In genomic region chr20:47251154-47252020, GRCh38 we compare ENCODE assay signal across 21 cellular contexts.
A peak's percentile ranks its signal among the peaks of the same experiment; 100 is the strongest.
DNase-seq lines count a peak whose midpoint lies in the region; ATAC-seq, FAIRE-seq and TF ChIP-seq lines count a peak whose summit lies in the region.
"Had no signal": no experiment of that assay in that cellular context is flagged by ENCODE, and none has a peak within 500 bp of the region (broad histone marks: within the 10 kb centered on the region; RNA-seq: fewer than 3 reads in every experiment).

No MANE protein-coding gene starts in this region.

- H3K79me2 ChIP-seq in H1 (ENCODE audit: control insufficient read depth in 1 of 2, insufficient read depth in 2 of 2, low read length in 2 of 2), result peaks cover 0 to 40% of the 10 kb centered on the region in 2 experiments; a peak in 2 of 4 replicates

- H3K4me1 ChIP-seq in H1 (replicated peaks in 1 of 4; ENCODE audit: control insufficient read depth in 3 of 4, insufficient read depth in 4 of 4, low read length in 3 of 4) (no peaks in the 10 kb centered on the region), adrenal gland (replicated peaks in 1 of 2) (peaks cover 22 to 49% of the 10 kb centered on the region in 2 donors)
- H3K4me1 ChIP-seq: HAP-1 had no signal

- H3K27ac Mint-ChIP-seq in stimulated activated naive CD8-positive, alpha-beta T cell treated with anti-CD3 and anti-CD28 coated beads, Interleukin-15, Interleukin-2, amounts not matched to agents 100 ng/mL and 50 ng/mL, for 24 hours, result peak overlapping the region; percentile 5
- H3K27ac Mint-ChIP-seq in stimulated activated naive CD8-positive, alpha-beta T cell treated with anti-CD3 and anti-CD28 coated beads, Interleukin-15, amount 100 ng/mL, for 72 hours, result no peak overlapping the region

- H4K91ac ChIP-seq in H1 (replicated peaks; ENCODE audit: insufficient read length, low read length), result no peak overlapping the region

- H2BK120ac ChIP-seq in H1 (replicated peaks; ENCODE audit: low read depth, low read length), result no peak overlapping the region

- POLR2A ChIA-PET in H1 (lab: Charles Lee; ENCODE audit: partially characterized antibody), result interaction anchor here (1.1 to 1.8 kb wide), 5 partner anchors 12 to 132 kb away, joined by 3 to 7 read pairs (median 4); no protein-coding TSS in a partner anchor

- H3K9ac ChIP-seq in H1 (replicated peaks in 1 of 4; ENCODE audit: extremely low read depth in 1 of 4, low read depth in 3 of 4, low read length in 3 of 4), result no peak overlapping the region

- TF ChIP-seq CTCF in H1 (IDR thresholded peaks at IDR 0.05; ENCODE audit: control extremely low read depth in 1 of 3, insufficient read depth in 1 of 3, low read depth in 1 of 3, low read length in 3 of 3) (no peak), adrenal gland (IDR thresholded peaks at IDR 0.05) (no peak)

- H3K79me1 ChIP-seq in H1 (ENCODE audit: low read depth, low read length), result peaks cover 4% of the 10 kb centered on the region; the same call in 1 of the 2 replicates

- H3K27me3 ChIP-seq in H1 (replicated peaks in 1 of 4; ENCODE audit: control insufficient read depth in 3 of 4, extremely low read depth in 1 of 4, insufficient read depth in 3 of 4, low read length in 3 of 4) (no peaks in the 10 kb centered on the region), adrenal gland (no peaks in the 10 kb centered on the region)

- WGBS in H1 (ENCODE audit: extremely low coverage in 1 of 2, insufficient coverage in 1 of 2, insufficient read length in 1 of 2, insufficient replicate concordance in 2 of 2, low coverage in 1 of 2, low lambda C conversion rate in 2 of 2, missing lambda C conversion rate in 1 of 2), 2 experiments, result 95% methylated on average over 18 of the region's 19 CpGs; no CpG with 5 or more reads in 1 of the 2 experiments
- 88 to 95% (median 93%) methylated on average over 19 of the region's 19 CpGs for WGBS in adrenal gland, 4 donors

- H2BK5ac ChIP-seq in H1 (ENCODE audit: low read depth, low read length), result no peak overlapping the region

- H3K9me3 Mint-ChIP-seq in stimulated activated naive CD8-positive, alpha-beta T cell treated with anti-CD3 and anti-CD28 coated beads, Interleukin-15, Interleukin-2, amounts not matched to agents 100 ng/mL and 50 ng/mL, for 24 hours, result no peaks in the 10 kb centered on the region
- H3K9me3 Mint-ChIP-seq in stimulated activated naive CD8-positive, alpha-beta T cell treated with anti-CD3 and anti-CD28 coated beads, Interleukin-15, amount 100 ng/mL, for 72 hours, result no peaks in the 10 kb centered on the region
- H3K9me3 Mint-ChIP-seq: CD4-positive, CD25-positive, alpha-beta regulatory T cell had no signal

- FAIRE-seq in H1 (lab: Jason Lieb, UNC), result no peak
- FAIRE-seq: A204.1 had no signal

- no peak for ATAC-seq in stimulated activated naive CD8-positive, alpha-beta T cell treated with anti-CD3 and anti-CD28 coated beads, Interleukin-15, amount 100 ng/mL, for 72 hours
- ATAC-seq in GM18505 (IDR thresholded peaks at IDR 0.05; ENCODE audit: unreplicated experiment), result no peak
- no peak for ATAC-seq in HG03469 (IDR thresholded peaks at IDR 0.05; ENCODE audit: unreplicated experiment)
- no peak for ATAC-seq in HG02884 (IDR thresholded peaks at IDR 0.05; ENCODE audit: unreplicated experiment)

- H3K4me3 Mint-ChIP-seq in stimulated activated naive CD8-positive, alpha-beta T cell treated with anti-CD3 and anti-CD28 coated beads, Interleukin-15, Interleukin-2, amounts not matched to agents 100 ng/mL and 50 ng/mL, for 24 hours, result no peak overlapping the region
- H3K4me3 Mint-ChIP-seq in stimulated activated naive CD8-positive, alpha-beta T cell treated with anti-CD3 and anti-CD28 coated beads, Interleukin-15, amount 100 ng/mL, for 72 hours, result no peak overlapping the region
- H3K4me3 Mint-ChIP-seq: B cell; CD4-positive, CD25-positive, alpha-beta regulatory T cell had no signal

- peaks cover 54% of the 10 kb centered on the region for H3K36me3 Mint-ChIP-seq in stimulated activated naive CD8-positive, alpha-beta T cell treated with anti-CD3 and anti-CD28 coated beads, Interleukin-15, Interleukin-2, amounts not matched to agents 100 ng/mL and 50 ng/mL, for 24 hours (ENCODE audit: low read depth)

- H3K4me1 Mint-ChIP-seq in stimulated activated naive CD8-positive, alpha-beta T cell treated with anti-CD3 and anti-CD28 coated beads, Interleukin-15, Interleukin-2, amounts not matched to agents 100 ng/mL and 50 ng/mL, for 24 hours (ENCODE audit: low read depth), result no peaks in the 10 kb centered on the region
- no peaks in the 10 kb centered on the region for H3K4me1 Mint-ChIP-seq in stimulated activated naive CD8-positive, alpha-beta T cell treated with anti-CD3 and anti-CD28 coated beads, Interleukin-15, amount 100 ng/mL, for 72 hours

- no peak overlapping the region for H3K4me2 ChIP-seq in H1 (ENCODE audit: insufficient read depth in 1 of 2, low read depth in 2 of 2, low read length in 2 of 2)

- H3K4ac ChIP-seq in H1 (replicated peaks; ENCODE audit: insufficient read length, low read depth, low read length), result no peak overlapping the region

- H3K36me3 ChIP-seq in H1 (ENCODE audit: control insufficient read depth in 2 of 4, insufficient read depth in 4 of 4, low read length in 3 of 4), result peaks cover 41 to 80% (median 68%) of the 10 kb centered on the region in 4 experiments
- H3K36me3 ChIP-seq in adrenal gland (replicated peaks in 1 of 2), result peaks cover 0 to 59% of the 10 kb centered on the region in 2 donors

- H2BK15ac ChIP-seq in H1 (ENCODE audit: low read length), result no peak overlapping the region

- H3K27ac ChIP-seq in H1 (ENCODE audit: low read depth, low read length), result no peak overlapping the region
- peak overlapping the region in 2 of 5 donors; percentile 50 to 61 for H3K27ac ChIP-seq in adrenal gland

- no peak overlapping the region for H2AFZ ChIP-seq in H1 (ENCODE audit: low read length)

- DNase-seq in stimulated activated naive CD8-positive, alpha-beta T cell treated with anti-CD3 and anti-CD28 coated beads, Interleukin-15, amount 100 ng/mL, for 72 hours, result no peak
- DNase-seq in NCI-H2171 treated with DMSO at 0.1 percent for 48 hours (lab: John Stamatoyannopoulos, UW) (peak; percentile 77), H1 (ENCODE audit: low read depth in 1 of 2, low spot score in 2 of 2) (no peak), adrenal gland (no peak)
- DNase-seq: CD4-positive, CD25-positive, alpha-beta regulatory T cell; DMS79; KBM-7; NCI-H1092 treated with DMSO at 0.1 percent for 48 hours; NCI-H1436 treated with DMSO at 0.1 percent for 48 hours; NCI-H1930; NCI-H345; NCI-H524 treated with DMSO at 0.1 percent for 48 hours; OCI-M1; Right ventricle myocardium superior had no signal

- no peak overlapping the region for H2BK20ac ChIP-seq in H1 (ENCODE audit: low read length)

- H4K5ac ChIP-seq in H1 (ENCODE audit: insufficient read length, low read depth, low read length), result no peak overlapping the region

- H3K9me3 ChIP-seq in H1 (ENCODE audit: insufficient read depth in 2 of 2, low read depth in 1 of 2, low read length in 1 of 2) (no peaks in the 10 kb centered on the region), adrenal gland (replicated peaks in 1 of 3) (no peaks in the 10 kb centered on the region)
- H3K9me3 ChIP-seq: HAP-1 had no signal

- H3K23me2 ChIP-seq in H1 (ENCODE audit: low read depth, low read length), result no peaks in the 10 kb centered on the region

- no peak overlapping the region for H3K56ac ChIP-seq in H1 (replicated peaks; ENCODE audit: insufficient read length, low read depth, low read length)

- TF ChIP-seq RAD21 in H1 (IDR thresholded peaks at IDR 0.05 in 1 of 2, conservative IDR thresholded peaks at IDR 0.05 in 1 of 2; ENCODE audit: low read depth in 2 of 2, low read length in 2 of 2), result no peak

- no peak overlapping the region for H2BK12ac ChIP-seq in H1 (ENCODE audit: low read depth, low read length)

- TF ChIP-seq POLR2A in H1 (IDR thresholded peaks at IDR 0.05; ENCODE audit: control extremely low read depth in 1 of 2, low read depth in 2 of 2, low read length in 2 of 2) (no peak), GM18505 (IDR thresholded peaks at IDR 0.05; ENCODE audit: borderline replicate concordance, extremely low read depth, insufficient read depth, insufficient read length) (no peak), adrenal gland (IDR thresholded peaks at IDR 0.05) (no peak)

- no peak overlapping the region for H2AK5ac ChIP-seq in H1 (ENCODE audit: low read depth, low read length)

- no peak overlapping the region for H4K8ac ChIP-seq in H1 (ENCODE audit: extremely low read depth, insufficient read depth, low read length)

- H3K18ac ChIP-seq in H1 (ENCODE audit: extremely low read depth, low read length), result no peak overlapping the region

- H3K4me3 ChIP-seq in H1 (ENCODE audit: extremely low read depth in 1 of 4, insufficient read depth in 2 of 4, low read depth in 3 of 4, low read length in 4 of 4), result no peak overlapping the region
- no peak overlapping the region for H3K4me3 ChIP-seq in adrenal gland
- H3K4me3 ChIP-seq: HAP-1 had no signal

- intact Hi-C loops in adrenal gland (cut with DNase I), result no loop called here

- CTCF ChIA-PET in H1 (lab: Charles Lee; ENCODE audit: partially characterized antibody), result interaction anchor here (0.6 to 1.2 kb wide), 5 partner anchors 12 to 72 kb away, joined by 3 to 4 read pairs (median 3); no protein-coding TSS in a partner anchor

- peaks cover 0 to 4% of the 10 kb centered on the region in 2 experiments for H4K20me1 ChIP-seq in H1 (replicated peaks in 1 of 2; ENCODE audit: control insufficient read depth in 1 of 2, insufficient read depth in 2 of 2, low read length in 2 of 2)

- H3K23ac ChIP-seq in H1 (ENCODE audit: insufficient read length), result no peak overlapping the region

- no peaks in the 10 kb centered on the region for H3K27me3 Mint-ChIP-seq in stimulated activated naive CD8-positive, alpha-beta T cell treated with anti-CD3 and anti-CD28 coated beads, Interleukin-15, Interleukin-2, amounts not matched to agents 100 ng/mL and 50 ng/mL, for 24 hours
- no peaks in the 10 kb centered on the region for H3K27me3 Mint-ChIP-seq in stimulated activated naive CD8-positive, alpha-beta T cell treated with anti-CD3 and anti-CD28 coated beads, Interleukin-15, amount 100 ng/mL, for 72 hours
- H3K27me3 Mint-ChIP-seq: B cell; CD4-positive, CD25-positive, alpha-beta regulatory T cell had no signal

- no peak for TF ChIP-seq EP300 in H1 (IDR thresholded peaks at IDR 0.05; ENCODE audit: borderline replicate concordance in 1 of 2, low read depth in 2 of 2, low read length in 2 of 2)

- H3K14ac ChIP-seq in H1 (ENCODE audit: insufficient read length), result no peak overlapping the region

TF ChIP-seq in H1, 55 proteins besides CTCF, POLR2A, EP300 and RAD21:
- 0 out of 2 replicates have a peak, but pooled peaks have one; percentile 46 for TF ChIP-seq CEBPB (IDR thresholded peaks at IDR 0.05; ENCODE audit: low read depth, low read length)
- no peak for TF ChIP-seq NANOG (IDR thresholded peaks at IDR 0.05; ENCODE audit: insufficient read depth, low read depth, low read length, poor library complexity, severe bottlenecking)
TF ChIP-seq in H1: peak in this region for 1.
